In genomic region chr13:25806304-25806974, GRCh38 we compare ENCODE assay signal across 16 cellular contexts.
DNase-seq lines count a peak whose midpoint lies in the region; ATAC-seq lines count a peak whose summit lies in the region.
"Had no signal": no experiment of that assay in that cellular context is flagged by ENCODE, and none has a peak within 500 bp of the region (broad histone marks: within the 10 kb centered on the region; RNA-seq: fewer than 3 reads in every experiment).

No MANE protein-coding gene starts in this region.

- no peaks in the 10 kb centered on the region for H3K27me3 ChIP-seq in BLaER1
- H3K27me3 ChIP-seq in mesendoderm (ENCODE audit: insufficient read depth, low read length, poor library complexity): no peaks in the 10 kb centered on the region
- H3K27me3 ChIP-seq: upper lobe of left lung had no signal

- H4K8ac ChIP-seq in mesendoderm (ENCODE audit: low read depth, low read length): no peak overlapping the region

- no peaks in the 10 kb centered on the region for H3K27me3 Mint-ChIP-seq in activated T-helper 2 cell treated with anti-CD3 and anti-CD28 coated beads, Interferon-gamma antibody, Interleukin-2, Interleukin-4, amounts not matched to agents 10 μg/mL and 5 μg/mL and 100 μg/mL, durations not matched to agents 14 hours and 24 hours and 36 hours (ENCODE audit: low read depth)

- peaks cover 12% of the 10 kb centered on the region for H3K4me1 Mint-ChIP-seq in activated T-helper 2 cell treated with anti-CD3 and anti-CD28 coated beads, Interferon-gamma antibody, Interleukin-2, Interleukin-4, amounts not matched to agents 10 μg/mL and 5 μg/mL and 100 μg/mL, durations not matched to agents 14 hours and 24 hours and 36 hours (ENCODE audit: low read depth)
- H3K4me1 Mint-ChIP-seq: CD4-positive, alpha-beta memory T cell had no signal

- H4K5ac ChIP-seq in mesendoderm (ENCODE audit: low read length): no peak overlapping the region

- no peak for DNase-seq in activated T-helper 2 cell treated with anti-CD3 and anti-CD28 coated beads, Interferon-gamma antibody, Interleukin-2, Interleukin-4, amounts not matched to agents 10 μg/mL and 5 μg/mL and 100 μg/mL, durations not matched to agents 14 hours and 24 hours and 36 hours (ENCODE audit: low spot score)
- no peak for DNase-seq in mesendoderm
- DNase-seq in globus pallidus (ENCODE audit: low spot score): no peak
- no peak for DNase-seq in left ventricle myocardium superior
- no peak for DNase-seq in hepatic stellate cell (ENCODE audit: low spot score)
- DNase-seq: amygdala, Karpas-422, kidney, PC-9, upper lobe of left lung had no signal

- H3K4me2 ChIP-seq in BLaER1 (no peak overlapping the region), mesendoderm (ENCODE audit: low read length) (no peak overlapping the region)
- H3K4me2 ChIP-seq: PC-9 had no signal

- intact Hi-C loops in activated T-helper 2 cell treated with anti-CD3 and anti-CD28 coated beads, Interferon-gamma antibody, Interleukin-2, Interleukin-4, amounts not matched to agents 10 μg/mL and 5 μg/mL and 100 μg/mL, durations not matched to agents 14 hours and 24 hours and 36 hours (cut with micrococcal nuclease): no loop called here
- intact Hi-C loops in left ventricle myocardium superior (cut with micrococcal nuclease): no loop called here

- peaks cover 7% of the 10 kb centered on the region for H3K36me3 Mint-ChIP-seq in activated T-helper 2 cell treated with anti-CD3 and anti-CD28 coated beads, Interferon-gamma antibody, Interleukin-2, Interleukin-4, amounts not matched to agents 10 μg/mL and 5 μg/mL and 100 μg/mL, durations not matched to agents 14 hours and 24 hours and 36 hours (ENCODE audit: low read depth)
- H3K36me3 Mint-ChIP-seq: CD4-positive, alpha-beta memory T cell had no signal

- H3K4me3 ChIP-seq in BLaER1: peak overlapping the region; percentile 29; the same call in 1 of the 2 replicates
- no peak overlapping the region for H3K4me3 ChIP-seq in mesendoderm (ENCODE audit: low read length)
- H3K4me3 ChIP-seq: PC-9, upper lobe of left lung had no signal

- no peak overlapping the region for H3K27ac ChIP-seq in BLaER1
- H3K27ac ChIP-seq in mesendoderm (ENCODE audit: low read depth, low read length): no peak overlapping the region
- H3K27ac ChIP-seq: parathyroid adenoma, PC-9, upper lobe of left lung, VCaP had no signal

- H4K20me1 ChIP-seq in BLaER1: no peaks in the 10 kb centered on the region

- H3K9ac ChIP-seq in BLaER1 (no peak overlapping the region), mesendoderm (ENCODE audit: low read length) (no peak overlapping the region)
- H3K9ac ChIP-seq: parathyroid adenoma had no signal

- no peak overlapping the region for H3K4ac ChIP-seq in mesendoderm (ENCODE audit: low read depth, low read length)

- peaks cover 81% of the 10 kb centered on the region for H3K9me3 ChIP-seq in BLaER1
- H3K9me3 ChIP-seq: upper lobe of left lung had no signal

- H2AK5ac ChIP-seq in mesendoderm (ENCODE audit: low read length): no peak overlapping the region

- H3K4me1 ChIP-seq in BLaER1 (peaks cover 35% of the 10 kb centered on the region), mesendoderm (ENCODE audit: control insufficient read depth, low read depth, low read length) (no peaks in the 10 kb centered on the region)
- H3K4me1 ChIP-seq: parathyroid adenoma, upper lobe of left lung had no signal

- H3K27ac Mint-ChIP-seq in activated T-helper 2 cell treated with anti-CD3 and anti-CD28 coated beads, Interferon-gamma antibody, Interleukin-2, Interleukin-4, amounts not matched to agents 10 μg/mL and 5 μg/mL and 100 μg/mL, durations not matched to agents 14 hours and 24 hours and 36 hours: peak overlapping the region; percentile 46
- H3K27ac Mint-ChIP-seq: CD4-positive, alpha-beta memory T cell had no signal

- H3K36me3 ChIP-seq in BLaER1: no peaks in the 10 kb centered on the region
- no peaks in the 10 kb centered on the region for H3K36me3 ChIP-seq in mesendoderm (ENCODE audit: control insufficient read depth, insufficient read depth, low read length)
- H3K36me3 ChIP-seq: upper lobe of left lung had no signal

- H3K9me3 Mint-ChIP-seq in activated T-helper 2 cell treated with anti-CD3 and anti-CD28 coated beads, Interferon-gamma antibody, Interleukin-2, Interleukin-4, amounts not matched to agents 10 μg/mL and 5 μg/mL and 100 μg/mL, durations not matched to agents 14 hours and 24 hours and 36 hours: peaks cover 43% of the 10 kb centered on the region

- peak; percentile 62 for ATAC-seq in GM18861 (IDR thresholded peaks at IDR 0.05; ENCODE audit: unreplicated experiment)
- ATAC-seq in HG03432 (IDR thresholded peaks at IDR 0.05; ENCODE audit: unreplicated experiment): peak; percentile 69
- no peak for ATAC-seq in left ventricle myocardium superior

- no peaks in the 10 kb centered on the region for H3K79me2 ChIP-seq in mesendoderm (ENCODE audit: control insufficient read depth, insufficient read depth, low read length)
- H3K79me2 ChIP-seq: parathyroid adenoma had no signal

- no peaks in the 10 kb centered on the region for H3K79me1 ChIP-seq in mesendoderm (ENCODE audit: low read length)

- no peak overlapping the region for H2BK15ac ChIP-seq in mesendoderm (replicated peaks; ENCODE audit: low read depth)

- no peak overlapping the region for H3K23ac ChIP-seq in mesendoderm (ENCODE audit: low read length)

- no peak overlapping the region for H3K4me3 Mint-ChIP-seq in activated T-helper 2 cell treated with anti-CD3 and anti-CD28 coated beads, Interferon-gamma antibody, Interleukin-2, Interleukin-4, amounts not matched to agents 10 μg/mL and 5 μg/mL and 100 μg/mL, durations not matched to agents 14 hours and 24 hours and 36 hours (ENCODE audit: low read depth)
- H3K4me3 Mint-ChIP-seq: CD4-positive, alpha-beta memory T cell had no signal

- H2BK5ac ChIP-seq in mesendoderm (ENCODE audit: low read length): no peak overlapping the region

- no peak overlapping the region for H2BK120ac ChIP-seq in mesendoderm (ENCODE audit: low read depth, low read length)

- H3K56ac ChIP-seq in mesendoderm (ENCODE audit: low read length): no peak overlapping the region

- no CpG with 5 or more reads among the region's 4 CpGs for WGBS in mesendoderm (ENCODE audit: extremely low coverage, insufficient coverage, low lambda C conversion rate)

- H3K18ac ChIP-seq in mesendoderm (ENCODE audit: low read length): no peak overlapping the region
